ENCODE assay signal across 1 cellular context in the genomic region with DNA sequence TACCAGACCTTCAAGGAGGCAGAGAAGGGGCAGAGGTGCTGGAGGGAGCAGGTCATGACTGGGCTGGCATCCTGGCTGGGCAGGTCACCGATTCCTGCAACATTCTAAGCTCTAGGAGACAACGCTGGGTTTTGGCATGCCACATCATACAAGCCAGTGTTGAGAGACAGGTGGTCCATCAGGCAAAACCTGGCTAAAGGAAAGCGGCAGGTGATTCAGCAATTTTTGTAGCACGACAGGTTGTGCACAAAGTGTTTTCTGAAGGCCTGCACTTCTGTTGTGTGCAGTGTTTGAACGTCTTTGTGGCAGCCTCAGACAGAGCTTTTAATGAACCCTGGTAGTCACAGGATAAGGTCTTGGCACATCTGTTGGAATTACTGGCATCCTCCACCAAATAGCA.
TF ChIP-seq lines count a peak whose summit lies in the region.

No MANE protein-coding gene starts in this region.

TF ChIP-seq in H1, 55 proteins besides CTCF, POLR2A, EP300 and RAD21:
- TF ChIP-seq NRF1 (IDR thresholded peaks at IDR 0.05; ENCODE audit: low read depth, low read length) = no peak
- TF ChIP-seq SIN3A (conservative IDR thresholded peaks at IDR 0.05 in 1 of 2, IDR thresholded peaks at IDR 0.05 in 1 of 2; ENCODE audit: low read depth in 1 of 2, low read length in 2 of 2) = no peak
- TF ChIP-seq GABPA (IDR thresholded peaks at IDR 0.05; ENCODE audit: borderline replicate concordance, insufficient read depth, low read length) = no peak
- no peak for TF ChIP-seq CREB1 (IDR thresholded peaks at IDR 0.05)
- TF ChIP-seq SP2 (IDR thresholded peaks at IDR 0.05; ENCODE audit: low read length) = no peak
- no peak for TF ChIP-seq BRCA1 (IDR thresholded peaks at IDR 0.05; ENCODE audit: low read depth, low read length)
- no peak for TF ChIP-seq CBX5 (IDR thresholded peaks at IDR 0.05; ENCODE audit: low read depth, low read length)
